1 cellular context compared by ENCODE assay signal in the genomic region with DNA sequence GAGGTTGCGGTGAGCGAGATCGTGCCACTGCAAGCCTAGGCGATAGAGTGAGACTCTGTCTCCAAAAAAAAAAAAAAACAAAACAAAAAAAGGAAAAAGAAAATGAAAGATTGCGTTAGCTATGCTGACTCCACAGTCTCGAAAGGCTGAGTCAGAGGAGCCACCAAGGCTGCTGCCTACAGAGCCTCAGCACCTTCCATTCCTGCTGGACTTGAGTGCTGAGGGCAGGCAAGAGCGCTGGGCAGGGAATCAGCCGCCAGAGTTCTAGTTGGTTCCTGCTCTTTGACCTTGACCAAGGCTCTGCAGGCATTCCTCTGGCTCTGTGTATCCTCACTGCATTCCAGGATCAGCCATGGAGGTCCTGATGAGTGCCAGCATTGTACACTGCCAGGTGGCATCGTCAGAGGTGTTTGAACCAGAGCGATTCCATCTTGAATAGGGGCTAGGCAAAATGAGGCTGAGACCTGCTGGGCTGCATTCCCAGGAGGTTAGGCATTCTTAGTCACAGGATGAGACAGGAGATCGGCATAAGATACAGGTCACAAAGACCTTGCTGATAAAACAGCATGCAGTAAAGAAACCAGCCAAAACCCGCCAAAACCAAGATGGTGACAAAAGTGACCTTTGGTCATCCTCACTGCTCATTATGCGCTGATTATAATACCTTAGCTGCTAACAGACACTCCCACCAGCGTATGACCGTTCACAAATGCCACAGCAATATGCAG.
TF ChIP-seq lines count a peak whose summit lies in the region.

No MANE protein-coding gene starts in this region.

TF ChIP-seq in K562, 482 proteins besides CTCF, POLR2A, EP300 and RAD21 (continued from another document):
- TF ChIP-seq RREB1 (CRISPR knock-in tag; IDR thresholded peaks at IDR 0.05) (peak; percentile 97), BCL6 (CRISPR knock-in tag; IDR thresholded peaks at IDR 0.05) (peak; percentile 98), ZNF561 (CRISPR knock-in tag; conservative IDR thresholded peaks at IDR 0.05) (peak; percentile 87; the same call in 1 of the 2 replicates), BRD4 (IDR thresholded peaks at IDR 0.05) (no peak), FIP1L1 (IDR thresholded peaks at IDR 0.05; ENCODE audit: low read depth, low read length, poor library complexity, severe bottlenecking) (no peak), ZNF133 (CRISPR knock-in tag; IDR thresholded peaks at IDR 0.05) (peak; percentile 97), DDX20 (tag; IDR thresholded peaks at IDR 0.05; ENCODE audit: low read depth) (peak; percentile 96), L3MBTL2 (IDR thresholded peaks at IDR 0.05) (peak; percentile 57), ZNF655 (CRISPR knock-in tag; IDR thresholded peaks at IDR 0.05) (no peak), WHSC1 (IDR thresholded peaks at IDR 0.05; ENCODE audit: low read length) (no peak), MIER1 (IDR thresholded peaks at IDR 0.05; ENCODE audit: low read depth) (no peak), GABPA (tag; conservative IDR thresholded peaks at IDR 0.05; ENCODE audit: low read depth) (peak; percentile 45; the same call in 1 of the 2 replicates), ZNF184 (CRISPR knock-in tag; IDR thresholded peaks at IDR 0.05) (no peak), ZNF764 (CRISPR knock-in tag; IDR thresholded peaks at IDR 0.05; ENCODE audit: low read depth) (peak; percentile 86), HDAC2 (IDR thresholded peaks at IDR 0.05) (no peak; the same call in 1 of the 2 replicates), NR4A1 (CRISPR knock-in tag; IDR thresholded peaks at IDR 0.05) (peak; percentile 99), NR4A1 (tag; IDR thresholded peaks at IDR 0.05) (peak; percentile 99), HIVEP1 (CRISPR knock-in tag; IDR thresholded peaks at IDR 0.05) (peak; percentile 98), ZBED1 (IDR thresholded peaks at IDR 0.05) (no peak), SMARCA5 (IDR thresholded peaks at IDR 0.05) (no peak), SMARCB1 (IDR thresholded peaks at IDR 0.05; ENCODE audit: insufficient read length, low read depth) (no peak), TEAD1 (CRISPR knock-in tag; IDR thresholded peaks at IDR 0.05) (peak in 1 of 2 experiments; percentile 99; a peak in 2 of 4 replicates), GTF2A2 (tag; IDR thresholded peaks at IDR 0.05) (peak; percentile 86), HSF4 (CRISPR knock-in tag; IDR thresholded peaks at IDR 0.05; ENCODE audit: borderline replicate concordance) (peak; percentile 96), SRF (CRISPR knock-in tag; IDR thresholded peaks at IDR 0.05) (peak in 1 of 2 experiments; percentile 83; a peak in 2 of 4 replicates), ZNF384 (IDR thresholded peaks at IDR 0.05; ENCODE audit: low read depth, low read length) (0 out of 2 replicates have a peak, but pooled peaks have one; percentile 15), ZNF766 (CRISPR knock-in tag; conservative IDR thresholded peaks at IDR 0.05) (peak; percentile 99), MED1 (CRISPR knock-in tag; IDR thresholded peaks at IDR 0.05; ENCODE audit: borderline replicate concordance) (no peak), NFRKB (IDR thresholded peaks at IDR 0.05; ENCODE audit: low read depth) (peak; percentile 29; the same call in 1 of the 2 replicates), ADNP (tag; IDR thresholded peaks at IDR 0.05) (peak; percentile 63; the same call in 1 of the 2 replicates), ZNF324 (CRISPR knock-in tag; IDR thresholded peaks at IDR 0.05) (peak; percentile 92), FOXA1 (IDR thresholded peaks at IDR 0.05; ENCODE audit: borderline replicate concordance) (no peak), MTA3 (IDR thresholded peaks at IDR 0.05; ENCODE audit: borderline replicate concordance) (peak; percentile 42; the same call in 1 of the 2 replicates), ZKSCAN1 (IDR thresholded peaks at IDR 0.05; ENCODE audit: low read depth, low read length) (no peak), CCNT2 (IDR thresholded peaks at IDR 0.05; ENCODE audit: borderline replicate concordance, extremely low read depth, insufficient read length, low read depth, low read length) (no peak), CGGBP1 (CRISPR knock-in tag; IDR thresholded peaks at IDR 0.05) (peak; percentile 27; the same call in 1 of the 2 replicates), ILK (tag; IDR thresholded peaks at IDR 0.05; ENCODE audit: borderline replicate concordance, low read depth) (peak; percentile 91), CXXC5 (CRISPR knock-in tag; IDR thresholded peaks at IDR 0.05) (peak; percentile 88), THAP7 (CRISPR knock-in tag; IDR thresholded peaks at IDR 0.05) (peak; percentile 65; the same call in 1 of the 2 replicates), JUND (IDR thresholded peaks at IDR 0.05; ENCODE audit: borderline replicate concordance, low read depth, low read length) (peak; percentile 40; the same call in 1 of the 2 replicates), JUND (tag; IDR thresholded peaks at IDR 0.05; ENCODE audit: borderline replicate concordance, low read depth, low read length) (peak; percentile 84; the same call in 2 of the 3 replicates), E2F1 (CRISPR knock-in tag; IDR thresholded peaks at IDR 0.05) (0 out of 2 replicates have a peak, but pooled peaks have one; percentile 50), ERF (CRISPR knock-in tag; IDR thresholded peaks at IDR 0.05) (peak; percentile 100), STAT5B (CRISPR knock-in tag; IDR thresholded peaks at IDR 0.05) (peak; percentile 84), CBFB (CRISPR knock-in tag; IDR thresholded peaks at IDR 0.05) (no peak), ZNF444 (CRISPR knock-in tag; IDR thresholded peaks at IDR 0.05) (peak; percentile 96)
- TF ChIP-seq, protein P1, sequence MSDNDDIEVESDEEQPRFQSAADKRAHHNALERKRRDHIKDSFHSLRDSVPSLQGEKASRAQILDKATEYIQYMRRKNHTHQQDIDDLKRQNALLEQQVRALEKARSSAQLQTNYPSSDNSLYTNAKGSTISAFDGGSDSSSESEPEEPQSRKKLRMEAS (CRISPR knock-in tag; IDR thresholded peaks at IDR 0.05), result no peak
- TF ChIP-seq, protein P2, sequence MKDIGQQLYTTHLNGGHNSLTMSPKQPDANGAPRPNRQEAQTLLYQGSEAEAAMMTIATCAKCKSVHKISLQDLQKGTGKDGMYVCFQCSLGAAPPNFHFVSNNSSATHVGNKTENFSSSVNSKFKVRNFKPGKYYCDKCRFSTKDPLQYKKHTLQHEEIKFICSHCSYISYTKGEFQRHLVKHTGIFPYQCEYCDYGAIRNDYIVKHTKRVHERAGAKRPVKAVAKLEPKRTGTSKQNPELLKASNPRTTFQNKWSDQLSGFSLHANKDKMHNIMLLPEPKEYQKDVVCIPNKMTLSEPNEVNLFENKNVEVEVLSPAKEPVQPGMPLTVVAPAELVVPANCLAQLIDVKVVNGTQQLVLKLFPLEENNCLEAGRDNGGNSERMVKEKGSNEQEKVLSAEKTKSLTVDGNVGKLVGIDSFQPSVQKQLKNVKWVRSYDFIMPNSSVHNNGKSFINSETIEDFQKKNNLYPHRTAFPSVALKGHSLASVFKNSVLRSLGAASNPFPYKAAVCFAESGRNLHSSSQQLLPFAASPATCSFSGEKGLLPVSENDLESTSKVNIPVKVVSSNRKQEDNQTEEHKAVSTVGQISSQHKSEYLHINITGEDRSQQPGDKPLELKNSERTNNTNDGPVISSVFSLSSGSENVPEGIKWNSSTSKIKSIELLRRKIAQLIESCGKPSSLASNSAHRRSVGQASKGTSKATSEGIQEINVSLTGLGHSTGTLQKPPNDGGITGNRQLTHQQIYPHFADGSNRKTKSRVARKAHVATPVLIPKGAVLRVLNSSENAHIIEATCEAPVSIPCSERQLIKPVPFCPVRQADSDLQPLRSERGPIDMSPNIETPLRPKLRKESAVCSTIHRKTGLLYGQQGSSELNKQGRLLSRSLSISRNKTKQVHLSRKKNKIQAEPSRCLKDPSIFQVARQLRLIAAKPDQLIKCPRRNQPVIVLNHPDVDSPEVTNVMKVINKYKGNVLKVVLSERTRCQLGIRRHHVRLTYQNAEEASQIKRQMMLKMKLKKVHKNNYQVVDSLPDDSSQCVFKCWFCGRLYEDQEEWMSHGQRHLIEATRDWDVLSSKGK (CRISPR knock-in tag; IDR thresholded peaks at IDR 0.05), result 0 out of 2 replicates have a peak, but pooled peaks have one; percentile 48
- TF ChIP-seq, protein P3, sequence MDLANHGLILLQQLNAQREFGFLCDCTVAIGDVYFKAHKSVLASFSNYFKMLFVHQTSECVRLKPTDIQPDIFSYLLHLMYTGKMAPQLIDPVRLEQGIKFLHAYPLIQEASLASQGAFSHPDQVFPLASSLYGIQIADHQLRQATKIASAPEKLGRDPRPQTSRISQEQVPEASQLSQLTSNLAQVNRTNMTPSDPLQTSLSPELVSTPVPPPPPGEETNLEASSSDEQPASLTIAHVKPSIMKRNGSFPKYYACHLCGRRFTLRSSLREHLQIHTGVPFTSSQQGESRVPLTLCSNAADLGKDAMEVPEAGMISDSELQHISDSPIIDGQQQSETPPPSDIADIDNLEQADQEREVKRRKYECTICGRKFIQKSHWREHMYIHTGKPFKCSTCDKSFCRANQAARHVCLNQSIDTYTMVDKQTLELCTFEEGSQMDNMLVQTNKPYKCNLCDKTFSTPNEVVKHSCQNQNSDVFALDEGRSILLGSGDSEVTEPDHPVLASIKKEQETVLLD (IDR thresholded peaks at IDR 0.05), result no peak; the same call in 1 of the 2 replicates
- TF ChIP-seq, protein P4, sequence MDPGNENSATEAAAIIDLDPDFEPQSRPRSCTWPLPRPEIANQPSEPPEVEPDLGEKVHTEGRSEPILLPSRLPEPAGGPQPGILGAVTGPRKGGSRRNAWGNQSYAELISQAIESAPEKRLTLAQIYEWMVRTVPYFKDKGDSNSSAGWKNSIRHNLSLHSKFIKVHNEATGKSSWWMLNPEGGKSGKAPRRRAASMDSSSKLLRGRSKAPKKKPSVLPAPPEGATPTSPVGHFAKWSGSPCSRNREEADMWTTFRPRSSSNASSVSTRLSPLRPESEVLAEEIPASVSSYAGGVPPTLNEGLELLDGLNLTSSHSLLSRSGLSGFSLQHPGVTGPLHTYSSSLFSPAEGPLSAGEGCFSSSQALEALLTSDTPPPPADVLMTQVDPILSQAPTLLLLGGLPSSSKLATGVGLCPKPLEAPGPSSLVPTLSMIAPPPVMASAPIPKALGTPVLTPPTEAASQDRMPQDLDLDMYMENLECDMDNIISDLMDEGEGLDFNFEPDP (CRISPR knock-in tag; IDR thresholded peaks at IDR 0.05), result peak; percentile 98
TF ChIP-seq in K562: peak in this region for 195.
